Comparison of ENCODE assay signal across 18 cellular contexts in the genomic region with DNA sequence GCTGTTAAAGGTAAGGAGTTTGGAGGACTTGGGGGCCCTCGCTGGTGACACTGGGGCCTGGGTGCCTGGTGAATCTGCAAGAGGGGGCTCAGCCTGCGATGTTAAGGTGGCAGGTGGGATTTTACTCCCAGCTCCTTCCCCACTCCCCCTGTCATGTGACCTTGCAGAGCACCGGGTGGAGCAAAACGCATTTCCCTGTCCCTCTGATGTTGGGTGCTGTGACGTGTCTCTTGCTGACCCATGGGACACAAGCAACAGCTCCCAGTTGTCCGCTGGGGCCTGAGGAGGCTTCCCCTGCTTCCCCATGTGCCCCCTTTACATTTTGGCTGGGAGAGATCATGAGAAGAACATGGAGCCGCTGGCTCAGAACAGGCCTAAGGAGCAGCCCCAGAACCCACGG.
DNase-seq lines count a peak whose midpoint lies in the region; ATAC-seq and TF ChIP-seq lines count a peak whose summit lies in the region.
"Had no signal": no experiment of that assay in that cellular context is flagged by ENCODE, and none has a peak within 500 bp of the region (broad histone marks: within the 10 kb centered on the region; RNA-seq: fewer than 3 reads in every experiment).

No MANE protein-coding gene starts in this region.

- no peaks in the 10 kb centered on the region for H3K36me3 Mint-ChIP-seq in activated CD8-positive, alpha-beta memory T cell treated with anti-CD3 and anti-CD28 coated beads, Interleukin-2, amount 10 ng/mL, durations not matched to agents 7 days and 5 days
- no peaks in the 10 kb centered on the region for H3K36me3 Mint-ChIP-seq in endodermal cell (ENCODE audit: low read depth)
- H3K36me3 Mint-ChIP-seq: IgD-negative memory B cell had no signal

- H4K20me1 ChIP-seq in BLaER1 = peaks cover 7% of the 10 kb centered on the region; the same call in 1 of the 2 replicates

- H3K27me3 ChIP-seq in BLaER1 (no peaks in the 10 kb centered on the region), endodermal cell (ENCODE audit: control insufficient read depth, insufficient read depth, low read length, poor library complexity, severe bottlenecking) (no peaks in the 10 kb centered on the region), spleen (replicated peaks in 1 of 7) (peaks cover 0 to 46% (median 0%) of the 10 kb centered on the region in 7 donors), foreskin keratinocyte (no peaks in the 10 kb centered on the region)

- no peak overlapping the region for H3K4me3 ChIP-seq in BLaER1
- H3K4me3 ChIP-seq in endodermal cell (ENCODE audit: low read length) = no peak overlapping the region
- no peak overlapping the region for H3K4me3 ChIP-seq in spleen

- intact Hi-C loops in spleen (cut with DNase I; ENCODE audit: low total_unique reads) = no loop called here

- H3K4me1 ChIP-seq in BLaER1 (peaks cover 48% of the 10 kb centered on the region), endodermal cell (ENCODE audit: control insufficient read depth, insufficient read depth, low read length) (peaks cover 6% of the 10 kb centered on the region), spleen (no peaks in the 10 kb centered on the region), foreskin keratinocyte (peaks cover 8% of the 10 kb centered on the region)

- H3K9me3 ChIP-seq in BLaER1 (no peaks in the 10 kb centered on the region), endodermal cell (ENCODE audit: control insufficient read depth, low read length) (no peaks in the 10 kb centered on the region), spleen (no peaks in the 10 kb centered on the region)

- H3K9ac ChIP-seq in BLaER1 (peak overlapping the region; percentile 60), endodermal cell (ENCODE audit: extremely low read depth, low read length, poor library complexity, severe bottlenecking) (no peak overlapping the region)

- peak; percentile 27 for DNase-seq in activated CD8-positive, alpha-beta memory T cell treated with anti-CD3 and anti-CD28 coated beads, Interleukin-2, amount 10 ng/mL, durations not matched to agents 7 days and 5 days
- DNase-seq in activated CD8-positive, alpha-beta memory T cell treated with anti-CD3 and anti-CD28 coated beads for 24 hours = no peak
- DNase-seq in endodermal cell = peak; percentile 31
- DNase-seq in spleen = peak; percentile 49
- no peak for DNase-seq in foreskin keratinocyte
- DNase-seq in stimulated activated CD4-positive, alpha-beta T cell treated with anti-CD3 and anti-CD28 coated beads, Interleukin-1b, Interleukin-23, amount 100 ng/mL, for 48 hours = no peak
- DNase-seq: H7, MV-4-11, NCI-H1105 treated with DMSO at 0.1 percent for 48 hours, NCI-H446 treated with DMSO at 0.1 percent for 48 hours, NCI-H526 treated with DMSO at 0.1 percent for 48 hours, OCI-M1, SHP77 had no signal

- no peak overlapping the region for H3K4me3 Mint-ChIP-seq in activated CD8-positive, alpha-beta memory T cell treated with anti-CD3 and anti-CD28 coated beads, Interleukin-2, amount 10 ng/mL, durations not matched to agents 7 days and 5 days
- no peak overlapping the region for H3K4me3 Mint-ChIP-seq in endodermal cell
- H3K4me3 Mint-ChIP-seq: IgD-negative memory B cell had no signal

- TF ChIP-seq POLR2A in spleen (IDR thresholded peaks at IDR 0.05) = no peak

- H3K4me2 ChIP-seq in BLaER1 = peak overlapping the region; percentile 74

- H3K27ac ChIP-seq in BLaER1 (no peak overlapping the region), endodermal cell (ENCODE audit: low read depth, low read length) (no peak overlapping the region), spleen (no peak overlapping the region), foreskin keratinocyte (no peak overlapping the region)
- H3K27ac ChIP-seq: 22Rv1, C4-2B had no signal

- CTCF ChIA-PET in activated CD8-positive, alpha-beta memory T cell treated with anti-CD3 and anti-CD28 coated beads, Interleukin-2, amount 10 ng/mL, durations not matched to agents 7 days and 5 days (lab: Charles Lee) = no interaction called here

- TF ChIP-seq CTCF in endodermal cell (conservative IDR thresholded peaks at IDR 0.05) = no peak
- no peak for TF ChIP-seq CTCF in spleen (IDR thresholded peaks at IDR 0.05 in 8 of 11, conservative IDR thresholded peaks at IDR 0.05 in 3 of 11)
- no peak for TF ChIP-seq CTCF in foreskin keratinocyte (conservative IDR thresholded peaks at IDR 0.05)

- H3K36me3 ChIP-seq in BLaER1 (no peaks in the 10 kb centered on the region), endodermal cell (ENCODE audit: control insufficient read depth, insufficient read depth, low read length) (no peaks in the 10 kb centered on the region), spleen (no peaks in the 10 kb centered on the region)

- peaks cover 14% of the 10 kb centered on the region for H3K27me3 Mint-ChIP-seq in activated CD8-positive, alpha-beta memory T cell treated with anti-CD3 and anti-CD28 coated beads, Interleukin-2, amount 10 ng/mL, durations not matched to agents 7 days and 5 days
- no peaks in the 10 kb centered on the region for H3K27me3 Mint-ChIP-seq in endodermal cell (ENCODE audit: insufficient read depth)

- WGBS in endodermal cell (ENCODE audit: insufficient coverage in 1 of 2, insufficient read length in 1 of 2), 2 experiments = 84 to 85% methylated on average over 7 to 8 of the region's 8 CpGs
- 59 to 74% (median 64%) methylated on average over 8 of the region's 8 CpGs for WGBS in spleen, 5 donors

- no peak overlapping the region for H3K27ac Mint-ChIP-seq in activated CD8-positive, alpha-beta memory T cell treated with anti-CD3 and anti-CD28 coated beads, Interleukin-2, amount 10 ng/mL, durations not matched to agents 7 days and 5 days
- H3K27ac Mint-ChIP-seq in endodermal cell = no peak overlapping the region
- H3K27ac Mint-ChIP-seq: IgD-negative memory B cell had no signal

- ATAC-seq in activated CD8-positive, alpha-beta memory T cell treated with anti-CD3 and anti-CD28 coated beads, Interleukin-2, amount 10 ng/mL, durations not matched to agents 7 days and 5 days = no peak
- no peak for ATAC-seq in foreskin keratinocyte
- ATAC-seq in GM21619 (IDR thresholded peaks at IDR 0.05; ENCODE audit: unreplicated experiment) = no peak

- H3K4me1 Mint-ChIP-seq in activated CD8-positive, alpha-beta memory T cell treated with anti-CD3 and anti-CD28 coated beads, Interleukin-2, amount 10 ng/mL, durations not matched to agents 7 days and 5 days = no peaks in the 10 kb centered on the region
- peaks cover 8% of the 10 kb centered on the region for H3K4me1 Mint-ChIP-seq in endodermal cell

- H3K9me3 Mint-ChIP-seq in activated CD8-positive, alpha-beta memory T cell treated with anti-CD3 and anti-CD28 coated beads, Interleukin-2, amount 10 ng/mL, durations not matched to agents 7 days and 5 days (ENCODE audit: low read depth) = no peaks in the 10 kb centered on the region
- no peaks in the 10 kb centered on the region for H3K9me3 Mint-ChIP-seq in endodermal cell

Comparison
In these comparisons a context has a peak if more than half of its experiments do, and no peak if none do; other contexts are left out.
1. DNase-seq: peak in activated CD8-positive, alpha-beta memory T cell treated with anti-CD3 and anti-CD28 coated beads, Interleukin-2, amount 10 ng/mL, durations not matched to agents 7 days and 5 days (single experiment), endodermal cell (single experiment) and spleen (single experiment); none in activated CD8-positive, alpha-beta memory T cell treated with anti-CD3 and anti-CD28 coated beads for 24 hours (single experiment), foreskin keratinocyte (0 of 2) and stimulated activated CD4-positive, alpha-beta T cell treated with anti-CD3 and anti-CD28 coated beads, Interleukin-1b, Interleukin-23, amount 100 ng/mL, for 48 hours (single experiment).